Comparison of ENCODE assay signal across 1 cellular context in the genomic region with DNA sequence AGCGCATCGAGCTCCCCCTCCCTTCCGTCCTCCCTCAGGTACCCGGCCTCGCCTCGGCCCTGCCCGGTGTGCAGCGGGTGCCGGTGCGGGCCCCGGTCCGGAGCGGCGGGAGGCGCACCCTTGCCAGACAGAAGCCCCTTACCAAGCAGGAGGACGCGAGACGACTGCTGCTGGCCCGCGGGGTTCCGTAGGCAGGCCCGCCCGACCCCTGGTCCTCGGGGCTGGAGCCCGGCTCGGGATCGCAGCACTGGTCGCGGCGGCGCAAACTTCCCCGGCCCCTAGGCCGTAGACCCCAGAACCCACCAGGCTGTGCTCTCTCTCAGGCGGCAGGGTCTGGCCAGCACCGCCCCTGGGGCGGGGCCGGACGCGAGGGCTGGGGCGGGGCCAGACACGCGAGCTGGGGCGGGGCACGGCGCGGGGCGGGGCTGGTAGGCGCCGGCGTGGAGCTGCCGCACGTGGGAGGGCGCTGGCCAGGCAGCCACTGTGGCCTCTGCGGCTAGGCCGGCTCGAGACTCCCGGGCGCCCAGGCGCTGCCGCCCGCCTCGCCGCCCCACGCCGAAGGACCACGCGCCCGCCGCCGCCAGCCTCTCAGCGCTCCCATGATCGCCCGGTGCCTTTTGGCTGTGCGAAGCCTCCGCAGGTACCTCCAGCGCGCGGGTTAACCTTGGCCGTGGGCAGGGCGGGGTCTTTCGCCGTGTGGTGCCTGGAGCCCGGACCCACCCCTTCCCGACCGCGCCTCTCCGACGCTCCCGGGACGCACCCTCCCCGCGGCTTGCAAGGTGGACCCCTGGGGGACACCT.
TF ChIP-seq lines count a peak whose summit lies in the region.

Gene NLN (plus strand): TSS at position 431 of the 800 bp plus-strand sequence. CDS start 169 bp downstream, at position 600.
A gene with protein sequence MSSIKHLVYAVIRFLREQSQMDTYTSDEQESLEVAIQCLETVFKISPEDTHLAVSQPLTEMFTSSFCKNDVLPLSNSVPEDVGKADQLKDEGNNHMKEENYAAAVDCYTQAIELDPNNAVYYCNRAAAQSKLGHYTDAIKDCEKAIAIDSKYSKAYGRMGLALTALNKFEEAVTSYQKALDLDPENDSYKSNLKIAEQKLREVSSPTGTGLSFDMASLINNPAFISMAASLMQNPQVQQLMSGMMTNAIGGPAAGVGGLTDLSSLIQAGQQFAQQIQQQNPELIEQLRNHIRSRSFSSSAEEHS (minus strand): TSS at position 335 of the 800 bp plus-strand sequence. CDS start 1,302 bp downstream, outside the sequence.

TF ChIP-seq in HepG2, 621 proteins besides CTCF, POLR2A, EP300 and RAD21 (continued from another document and continues in another):
- TF ChIP-seq ZUFSP (CRISPR knock-in tag; IDR thresholded peaks at IDR 0.05; ENCODE audit: borderline replicate concordance) (no peak), LCORL (IDR thresholded peaks at IDR 0.05) (no peak), LCORL (CRISPR knock-in tag; IDR thresholded peaks at IDR 0.05) (0 out of 2 replicates have a peak, but pooled peaks have one; percentile 25), IRF9 (CRISPR knock-in tag; IDR thresholded peaks at IDR 0.05; ENCODE audit: borderline replicate concordance) (no peak), ARID4A (CRISPR knock-in tag; IDR thresholded peaks at IDR 0.05; ENCODE audit: borderline replicate concordance) (peak; percentile 79), CSRNP2 (CRISPR knock-in tag; conservative IDR thresholded peaks at IDR 0.05; ENCODE audit: low read depth) (no peak), RXRB (CRISPR knock-in tag; IDR thresholded peaks at IDR 0.05; ENCODE audit: borderline replicate concordance) (no peak), RFX3 (CRISPR knock-in tag; IDR thresholded peaks at IDR 0.05) (no peak), E2F5 (CRISPR knock-in tag; conservative IDR thresholded peaks at IDR 0.05) (no peak), ZNF550 (CRISPR knock-in tag; IDR thresholded peaks at IDR 0.05; ENCODE audit: borderline replicate concordance) (no peak), RFX5 (IDR thresholded peaks at IDR 0.05; ENCODE audit: low read depth, low read length) (no peak), TGIF2 (CRISPR knock-in tag; IDR thresholded peaks at IDR 0.05) (no peak), FOXK2 (IDR thresholded peaks at IDR 0.05) (no peak), MYNN (CRISPR knock-in tag; IDR thresholded peaks at IDR 0.05; ENCODE audit: low read depth) (0 out of 2 replicates have a peak, but pooled peaks have one; percentile 4), ZNF24 (IDR thresholded peaks at IDR 0.05) (no peak), NFIB (CRISPR knock-in tag; IDR thresholded peaks at IDR 0.05; ENCODE audit: borderline replicate concordance) (no peak), ZNF33B (CRISPR knock-in tag; IDR thresholded peaks at IDR 0.05) (no peak), ZNF136 (CRISPR knock-in tag; IDR thresholded peaks at IDR 0.05; ENCODE audit: low read depth) (no peak), ZNF10 (CRISPR knock-in tag; IDR thresholded peaks at IDR 0.05; ENCODE audit: borderline replicate concordance, low read depth) (no peak), HHEX (CRISPR knock-in tag; IDR thresholded peaks at IDR 0.05) (no peak), IKZF5 (CRISPR knock-in tag; IDR thresholded peaks at IDR 0.05) (0 out of 2 replicates have a peak, but pooled peaks have one; percentile 6)
- TF ChIP-seq, protein P1, sequence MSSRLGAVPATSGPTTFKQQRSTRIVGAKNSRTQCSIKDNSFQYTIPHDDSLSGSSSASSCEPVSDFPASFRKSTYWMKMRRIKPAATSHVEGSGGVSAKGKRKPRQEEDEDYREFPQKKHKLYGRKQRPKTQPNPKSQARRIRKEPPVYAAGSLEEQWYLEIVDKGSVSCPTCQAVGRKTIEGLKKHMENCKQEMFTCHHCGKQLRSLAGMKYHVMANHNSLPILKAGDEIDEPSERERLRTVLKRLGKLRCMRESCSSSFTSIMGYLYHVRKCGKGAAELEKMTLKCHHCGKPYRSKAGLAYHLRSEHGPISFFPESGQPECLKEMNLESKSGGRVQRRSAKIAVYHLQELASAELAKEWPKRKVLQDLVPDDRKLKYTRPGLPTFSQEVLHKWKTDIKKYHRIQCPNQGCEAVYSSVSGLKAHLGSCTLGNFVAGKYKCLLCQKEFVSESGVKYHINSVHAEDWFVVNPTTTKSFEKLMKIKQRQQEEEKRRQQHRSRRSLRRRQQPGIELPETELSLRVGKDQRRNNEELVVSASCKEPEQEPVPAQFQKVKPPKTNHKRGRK (CRISPR knock-in tag; IDR thresholded peaks at IDR 0.05): no peak
- TF ChIP-seq, protein P2, sequence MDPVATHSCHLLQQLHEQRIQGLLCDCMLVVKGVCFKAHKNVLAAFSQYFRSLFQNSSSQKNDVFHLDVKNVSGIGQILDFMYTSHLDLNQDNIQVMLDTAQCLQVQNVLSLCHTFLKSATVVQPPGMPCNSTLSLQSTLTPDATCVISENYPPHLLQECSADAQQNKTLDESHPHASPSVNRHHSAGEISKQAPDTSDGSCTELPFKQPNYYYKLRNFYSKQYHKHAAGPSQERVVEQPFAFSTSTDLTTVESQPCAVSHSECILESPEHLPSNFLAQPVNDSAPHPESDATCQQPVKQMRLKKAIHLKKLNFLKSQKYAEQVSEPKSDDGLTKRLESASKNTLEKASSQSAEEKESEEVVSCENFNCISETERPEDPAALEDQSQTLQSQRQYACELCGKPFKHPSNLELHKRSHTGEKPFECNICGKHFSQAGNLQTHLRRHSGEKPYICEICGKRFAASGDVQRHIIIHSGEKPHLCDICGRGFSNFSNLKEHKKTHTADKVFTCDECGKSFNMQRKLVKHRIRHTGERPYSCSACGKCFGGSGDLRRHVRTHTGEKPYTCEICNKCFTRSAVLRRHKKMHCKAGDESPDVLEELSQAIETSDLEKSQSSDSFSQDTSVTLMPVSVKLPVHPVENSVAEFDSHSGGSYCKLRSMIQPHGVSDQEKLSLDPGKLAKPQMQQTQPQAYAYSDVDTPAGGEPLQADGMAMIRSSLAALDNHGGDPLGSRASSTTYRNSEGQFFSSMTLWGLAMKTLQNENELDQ (CRISPR knock-in tag; IDR thresholded peaks at IDR 0.05; ENCODE audit: borderline replicate concordance): no peak
- TF ChIP-seq, protein P3, sequence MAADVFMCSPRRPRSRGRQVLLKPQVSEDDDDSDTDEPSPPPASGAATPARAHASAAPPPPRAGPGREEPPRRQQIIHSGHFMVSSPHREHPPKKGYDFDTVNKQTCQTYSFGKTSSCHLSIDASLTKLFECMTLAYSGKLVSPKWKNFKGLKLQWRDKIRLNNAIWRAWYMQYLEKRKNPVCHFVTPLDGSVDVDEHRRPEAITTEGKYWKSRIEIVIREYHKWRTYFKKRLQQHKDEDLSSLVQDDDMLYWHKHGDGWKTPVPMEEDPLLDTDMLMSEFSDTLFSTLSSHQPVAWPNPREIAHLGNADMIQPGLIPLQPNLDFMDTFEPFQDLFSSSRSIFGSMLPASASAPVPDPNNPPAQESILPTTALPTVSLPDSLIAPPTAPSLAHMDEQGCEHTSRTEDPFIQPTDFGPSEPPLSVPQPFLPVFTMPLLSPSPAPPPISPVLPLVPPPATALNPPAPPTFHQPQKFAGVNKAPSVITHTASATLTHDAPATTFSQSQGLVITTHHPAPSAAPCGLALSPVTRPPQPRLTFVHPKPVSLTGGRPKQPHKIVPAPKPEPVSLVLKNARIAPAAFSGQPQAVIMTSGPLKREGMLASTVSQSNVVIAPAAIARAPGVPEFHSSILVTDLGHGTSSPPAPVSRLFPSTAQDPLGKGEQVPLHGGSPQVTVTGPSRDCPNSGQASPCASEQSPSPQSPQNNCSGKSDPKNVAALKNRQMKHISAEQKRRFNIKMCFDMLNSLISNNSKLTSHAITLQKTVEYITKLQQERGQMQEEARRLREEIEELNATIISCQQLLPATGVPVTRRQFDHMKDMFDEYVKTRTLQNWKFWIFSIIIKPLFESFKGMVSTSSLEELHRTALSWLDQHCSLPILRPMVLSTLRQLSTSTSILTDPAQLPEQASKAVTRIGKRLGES (CRISPR knock-in tag; IDR thresholded peaks at IDR 0.05; ENCODE audit: borderline replicate concordance): no peak
